In the genomic region with DNA sequence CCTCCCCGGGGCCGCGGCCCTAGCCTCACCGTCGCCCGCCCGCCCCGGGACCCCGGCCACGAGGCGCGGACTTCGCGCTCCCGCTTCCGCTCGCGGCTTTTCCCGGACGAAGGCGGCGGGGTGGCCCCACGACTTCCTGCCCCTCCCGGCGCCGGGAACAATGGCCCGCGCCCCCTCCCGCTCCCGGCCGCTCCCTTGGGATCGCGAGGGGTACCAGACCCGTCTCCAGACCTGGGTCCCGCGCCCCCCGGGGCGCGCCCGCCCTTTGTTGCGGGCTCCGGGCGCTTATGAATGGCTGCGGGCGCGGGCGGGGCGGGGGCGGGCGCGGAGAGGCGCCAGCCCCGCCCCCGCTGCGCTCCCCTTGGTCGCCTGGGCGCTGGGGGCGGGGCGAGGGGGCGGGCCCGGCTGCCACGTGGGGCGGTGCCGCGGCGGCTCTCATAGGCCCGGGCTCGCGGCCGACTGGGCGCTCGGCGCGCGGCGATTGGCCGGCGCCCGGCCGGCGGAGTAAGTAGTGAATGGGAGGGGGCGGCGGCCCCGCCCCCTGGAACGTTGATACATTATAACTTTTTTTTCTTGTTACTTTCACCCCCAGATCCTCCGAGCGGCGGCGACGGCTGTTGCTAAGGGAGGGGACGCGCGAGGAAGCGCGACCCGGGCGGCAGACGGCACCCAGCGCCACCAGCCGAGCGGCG, we compare ENCODE assay signal across 8 cellular contexts. TPM values are rescaled to one million over a fixed set of nuclear protein-coding genes. Genes with fewer than 3 reads are reported as not detected.
DNase-seq lines count a peak whose midpoint lies in the region; ATAC-seq and TF ChIP-seq lines count a peak whose summit lies in the region.

No MANE protein-coding gene starts in this region.

- H3K4me3 Mint-ChIP-seq in neural crest cell: peak overlapping the region; percentile 95

- H3K27me3 ChIP-seq in DND-41 (ENCODE audit: insufficient read depth, low read length, poor library complexity) (no peaks in the 10 kb centered on the region), MM.1S (replicated peaks; ENCODE audit: insufficient read depth, low read length) (no peaks in the 10 kb centered on the region), stomach (no peaks in the 10 kb centered on the region)

- TF ChIP-seq POLR2A in Raji (IDR thresholded peaks at IDR 0.05; ENCODE audit: insufficient read depth, low read depth, low read length) (peak; percentile 71), stomach (IDR thresholded peaks at IDR 0.05) (peak in 2 of 4 donors; percentile 36 to 55)

- peaks cover 27% of the 10 kb centered on the region for H3K36me3 ChIP-seq in DND-41 (ENCODE audit: insufficient read depth, low read length)
- H3K36me3 ChIP-seq in MM.1S (replicated peaks; ENCODE audit: insufficient read depth, low read length): no peaks in the 10 kb centered on the region
- peaks cover 16 to 28% (median 22%) of the 10 kb centered on the region in 4 donors for H3K36me3 ChIP-seq in stomach

- peak overlapping the region; percentile 81 for H3K27ac Mint-ChIP-seq in neural crest cell (ENCODE audit: unreplicated experiment)

- intact Hi-C loops in stomach (cut with DNase I; ENCODE audit: low total_unique reads): no loop called here

- H3K9me2 ChIP-seq in MM.1S (replicated peaks; ENCODE audit: insufficient read depth, low read length): no peaks in the 10 kb centered on the region

- H3K4me1 ChIP-seq in DND-41 (ENCODE audit: insufficient read depth, low read length) (peaks cover 47% of the 10 kb centered on the region), MM.1S (ENCODE audit: low read length) (peaks cover 12% of the 10 kb centered on the region), stomach (peaks cover 61 to 74% (median 66%) of the 10 kb centered on the region in 4 donors)

- peaks cover 38% of the 10 kb centered on the region for H4K20me1 ChIP-seq in DND-41 (ENCODE audit: insufficient read depth, low read length)
- no peaks in the 10 kb centered on the region for H4K20me1 ChIP-seq in MM.1S (ENCODE audit: insufficient read depth, low read length)

- H3K9me3 ChIP-seq in DND-41 (ENCODE audit: insufficient read depth, low read length, severe bottlenecking) (no peaks in the 10 kb centered on the region), MM.1S (replicated peaks; ENCODE audit: insufficient read depth, low read length) (no peaks in the 10 kb centered on the region), stomach (no peaks in the 10 kb centered on the region)

- no peak for TF ChIP-seq EP300 in stomach (IDR thresholded peaks at IDR 0.05)

- H3K27me3 Mint-ChIP-seq in neural crest cell (ENCODE audit: low read depth): peaks cover 8% of the 10 kb centered on the region

- peak overlapping the region; percentile 87 for H3K27ac ChIP-seq in DND-41 (ENCODE audit: low read length)
- H3K27ac ChIP-seq in MM.1S (ENCODE audit: low read length): peak overlapping the region; percentile 85; the same call in 1 of the 2 replicates
- peak overlapping the region; percentile 95 to 100 (median 100) for H3K27ac ChIP-seq in stomach

- H3K79me2 ChIP-seq in DND-41 (ENCODE audit: insufficient read depth, low read length) (peaks cover 45% of the 10 kb centered on the region), MM.1S (ENCODE audit: low read length) (peaks cover 37% of the 10 kb centered on the region)

- ATAC-seq in DND-41 (ENCODE audit: insufficient read depth, low read depth): peak; percentile 54

- H2AFZ ChIP-seq in DND-41 (ENCODE audit: low read depth, low read length) (peak overlapping the region; percentile 65), MM.1S (ENCODE audit: low read length) (no peak overlapping the region)

- H3K4me2 ChIP-seq in DND-41 (ENCODE audit: insufficient read depth, low read length) (peak overlapping the region; percentile 77), MM.1S (ENCODE audit: low read depth, low read length) (peak overlapping the region; percentile 98)

- H3K9ac ChIP-seq in DND-41 (ENCODE audit: low read depth, low read length) (peak overlapping the region; percentile 96), MM.1S (ENCODE audit: low read length) (peak overlapping the region; percentile 93)

- peak overlapping the region; percentile 87 to 93 for H3K4me3 ChIP-seq in DND-41 (ENCODE audit: low read depth in 1 of 2, low read length in 2 of 2)
- peak overlapping the region; percentile 78 for H3K4me3 ChIP-seq in MM.1S (ENCODE audit: low read length)
- peak overlapping the region; percentile 87 for H3K4me3 ChIP-seq in fibroblast of villous mesenchyme (ENCODE audit: low read depth, low read length)
- H3K4me3 ChIP-seq in stomach: peak overlapping the region; percentile 68 to 94 (median 84)

- DNase-seq in DND-41: peak; percentile 96
- DNase-seq in H4 (ENCODE audit: low spot score): peak; percentile 90
- peak; percentile 95 for DNase-seq in MM.1S
- DNase-seq in activated gamma-delta T cell (lab: John Stamatoyannopoulos, UW): peak; percentile 96
- peak; percentile 96 for DNase-seq in fibroblast of villous mesenchyme (ENCODE audit: low read depth)
- DNase-seq in neural crest cell (ENCODE audit: low read depth, low spot score): peak; percentile 80
- peak; percentile 98 for DNase-seq in stomach

- H3K36me3 Mint-ChIP-seq in neural crest cell (ENCODE audit: low read depth): peaks cover 7% of the 10 kb centered on the region

- peaks cover 3% of the 10 kb centered on the region for H3K4me1 Mint-ChIP-seq in neural crest cell

- WGBS in stomach, 5 donors: 0 to 1% (median 0%) methylated on average over 25 to 102 of the region's 102 CpGs

- peaks cover 17% of the 10 kb centered on the region for H3F3A ChIP-seq in MM.1S (ENCODE audit: insufficient read depth, low read length)

- H3K9me3 Mint-ChIP-seq in neural crest cell: no peaks in the 10 kb centered on the region

- TF ChIP-seq CTCF in DND-41 (IDR thresholded peaks at IDR 0.05; ENCODE audit: borderline replicate concordance, extremely low read depth, low read length, poor library complexity, severe bottlenecking): no peak
- no peak for TF ChIP-seq CTCF in MM.1S (IDR thresholded peaks at IDR 0.05; ENCODE audit: low read length)
- no peak for TF ChIP-seq CTCF in fibroblast of villous mesenchyme (IDR thresholded peaks at IDR 0.05; ENCODE audit: insufficient read depth, low read depth, low read length)
- TF ChIP-seq CTCF in neural crest cell (conservative IDR thresholded peaks at IDR 0.05): no peak
- TF ChIP-seq CTCF in stomach (IDR thresholded peaks at IDR 0.05): no peak

RNA-seq across cellular contexts. Expression of a gene that starts 1.1 kb away (rescaled TPM):
- total RNA-seq in H4 (2014; rRNA removed; shearing (Covaris generic)): 2.4 and 4.2 TPM in 2 replicates
- total RNA-seq in fibroblast of villous mesenchyme (14.2 and 15.5 TPM in 2 replicates), neural crest cell (177 and 187 TPM in 2 replicates), stomach (100 to 1,000 TPM in 1 of 5 donors, 10 to 100 TPM in 4; 31.6 to 118 (median 54.6) TPM)
- 10 to 100 TPM; 17.0 to 29.2 (median 21.0) TPM for polyA plus RNA-seq in stomach

RNA-seq across cellular contexts. Expression of a gene that starts 7.9 kb away (rescaled TPM):
- 34.9 and 37.0 TPM in 2 replicates for total RNA-seq in H4 (2014; rRNA removed; shearing (Covaris generic))
- total RNA-seq in fibroblast of villous mesenchyme (12.1 and 15.1 TPM in 2 replicates), neural crest cell (140 and 141 TPM in 2 replicates), stomach (100 to 1,000 TPM in 2 of 5 donors, 10 to 100 TPM in 3; 26.4 to 905 (median 37.9) TPM)
- polyA plus RNA-seq in stomach: 100 to 1,000 TPM; 355 to 508 (median 358) TPM

RNA-seq across cellular contexts. Expression of a gene that starts 11.6 kb away (rescaled TPM):
- total RNA-seq in H4 (2014; rRNA removed; shearing (Covaris generic)): 0.37 and 1.2 TPM in 2 replicates
- total RNA-seq in fibroblast of villous mesenchyme (5.8 and 6.0 TPM in 2 replicates), neural crest cell (26.2 and 27.1 TPM in 2 replicates), stomach (1 to 10 TPM in 2 of 5 donors, not detected in 3; 1.3 to 8.9 TPM)
- polyA plus RNA-seq in stomach: under 1 TPM in 2 of 3 donors, not detected in 1; 0.19 to 0.28 TPM

RNA-seq across cellular contexts. Expression of a gene that starts 19.7 kb away (rescaled TPM):
- 196 and 197 TPM in 2 replicates for total RNA-seq in H4 (2014; rRNA removed; shearing (Covaris generic))
- total RNA-seq in fibroblast of villous mesenchyme (85.5 and 140 TPM in 2 replicates), neural crest cell (414 and 421 TPM in 2 replicates), stomach (100 to 1,000 TPM; 250 to 520 (median 327) TPM)
- polyA plus RNA-seq in stomach: 100 to 1,000 TPM; 307 to 686 (median 385) TPM

RNA-seq across cellular contexts. Expression of a gene that starts 25.9 kb away (rescaled TPM):
- 49.8 and 59.5 TPM in 2 replicates for total RNA-seq in H4 (2014; rRNA removed; shearing (Covaris generic))
- total RNA-seq in fibroblast of villous mesenchyme: 17.3 and 21.9 TPM in 2 replicates
- total RNA-seq in neural crest cell: 33.3 and 36.6 TPM in 2 replicates
- 100 to 1,000 TPM in 2 of 5 donors, 10 to 100 TPM in 2, 1 to 10 TPM in 1; 6.2 to 240 (median 23.7) TPM for total RNA-seq in stomach
- 100 to 1,000 TPM in 1 of 3 donors, 10 to 100 TPM in 2; 75.8 to 102 (median 80.3) TPM for polyA plus RNA-seq in stomach

Comparison
In these comparisons a context has a peak if more than half of its experiments do, and no peak if none do; other contexts are left out.
1. Peak in every context shown above with its lines: DNase-seq, ATAC-seq, H3K4me3 ChIP-seq and H3K27ac ChIP-seq.